In the genomic region with DNA sequence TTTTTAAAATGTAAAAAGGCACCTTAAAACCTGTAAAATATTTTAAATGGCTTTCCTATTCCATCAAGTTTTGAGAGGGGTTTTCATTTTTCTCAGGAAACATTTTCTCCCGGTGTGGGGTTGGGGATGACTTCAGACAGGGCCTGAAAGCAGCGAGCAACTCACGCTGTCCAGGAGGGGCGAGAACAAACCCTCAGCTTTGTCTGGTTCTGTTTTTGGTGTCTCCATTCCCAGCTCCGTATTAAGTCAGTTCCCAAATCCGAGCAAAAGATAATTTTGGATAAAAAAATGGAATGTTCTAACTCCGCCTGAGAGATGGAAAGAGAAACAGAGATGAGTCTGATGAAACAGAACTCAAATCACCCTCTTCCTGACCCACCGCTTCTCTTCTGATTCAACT, we compare ENCODE assay signal across 19 cellular contexts. TPM values are rescaled to one million over a fixed set of nuclear protein-coding genes. Genes with fewer than 3 reads are reported as not detected.
DNase-seq lines count a peak whose midpoint lies in the region; ATAC-seq and TF ChIP-seq lines count a peak whose summit lies in the region.
"Had no signal": no experiment of that assay in that cellular context is flagged by ENCODE, and none has a peak within 500 bp of the region (broad histone marks: within the 10 kb centered on the region; RNA-seq: fewer than 3 reads in every experiment).

No MANE protein-coding gene starts in this region.

- H3K27ac ChIP-seq in left ventricle myocardium inferior (replicated peaks) (peak overlapping the region; percentile 22), gastroesophageal sphincter (peak overlapping the region; percentile 95 to 98 (median 97)), sigmoid colon (peak overlapping the region; percentile 78 to 91 (median 84))
- H3K27ac ChIP-seq: cardiac muscle cell, neutrophil had no signal

- H3K27me3 ChIP-seq in left ventricle myocardium inferior (ENCODE audit: low read depth) (no peaks in the 10 kb centered on the region), gastroesophageal sphincter (no peaks in the 10 kb centered on the region), sigmoid colon (no peaks in the 10 kb centered on the region)
- H3K27me3 ChIP-seq: cardiac muscle cell, neutrophil had no signal

- peaks cover 25% of the 10 kb centered on the region for H3K4me1 ChIP-seq in left ventricle myocardium inferior
- peaks cover 7 to 95% (median 49%) of the 10 kb centered on the region in 3 donors for H3K4me1 ChIP-seq in gastroesophageal sphincter
- H3K4me1 ChIP-seq in sigmoid colon = peaks cover 0 to 75% (median 59%) of the 10 kb centered on the region in 4 donors

- no peak for TF ChIP-seq EP300 in gastroesophageal sphincter (IDR thresholded peaks at IDR 0.05)
- TF ChIP-seq EP300 in sigmoid colon (IDR thresholded peaks at IDR 0.05) = no peak

- no peaks in the 10 kb centered on the region for H3K9me3 ChIP-seq in left ventricle myocardium inferior (replicated peaks)
- no peaks in the 10 kb centered on the region for H3K9me3 ChIP-seq in gastroesophageal sphincter
- no peaks in the 10 kb centered on the region for H3K9me3 ChIP-seq in sigmoid colon
- H3K9me3 ChIP-seq: neutrophil had no signal

- TF ChIP-seq POLR2A in gastroesophageal sphincter (IDR thresholded peaks at IDR 0.05) (no peak), sigmoid colon (IDR thresholded peaks at IDR 0.05) (no peak)

- no peak for ATAC-seq in Right ventricle myocardium superior (ENCODE audit: poor library complexity)
- no peak for ATAC-seq in gastroesophageal sphincter
- ATAC-seq in GM19463 (IDR thresholded peaks at IDR 0.05; ENCODE audit: unreplicated experiment) = no peak

- no peak overlapping the region for H3K4me3 ChIP-seq in left ventricle myocardium inferior
- H3K4me3 ChIP-seq in gastroesophageal sphincter = no peak overlapping the region
- no peak overlapping the region for H3K4me3 ChIP-seq in sigmoid colon
- H3K4me3 ChIP-seq: cardiac muscle cell had no signal

- no peak for DNase-seq in left ventricle myocardium inferior
- DNase-seq in Right ventricle myocardium superior = no peak
- no peak for DNase-seq in sigmoid colon
- DNase-seq in NCI-H146 treated with DMSO at 0.1 percent for 48 hours (lab: John Stamatoyannopoulos, UW; ENCODE audit: unreplicated experiment) = no peak
- DNase-seq in NCI-H2171 (lab: John Stamatoyannopoulos, UW) = no peak
- DNase-seq in stimulated activated CD4-positive, alpha-beta T cell treated with anti-CD3 and anti-CD28 coated beads, Interleukin-2, amount 100 ng/mL, for 48 hours = no peak
- DNase-seq: CD4-positive, alpha-beta memory T cell; DMS79; effector memory CD4-positive, alpha-beta T cell; hippocampal formation; kidney glomerular epithelial cell; NCI-H1105 treated with DMSO at 0.1 percent for 48 hours; OCI-M1; stimulated activated CD4-positive, alpha-beta T cell treated with anti-CD3 and anti-CD28 coated beads, Interleukin-4, amount 100 ng/mL, for 1 hour; T-helper 9 cell had no signal

- H3K36me3 ChIP-seq in left ventricle myocardium inferior = no peaks in the 10 kb centered on the region
- no peaks in the 10 kb centered on the region for H3K36me3 ChIP-seq in gastroesophageal sphincter
- no peaks in the 10 kb centered on the region for H3K36me3 ChIP-seq in sigmoid colon
- H3K36me3 ChIP-seq: cardiac muscle cell, neutrophil had no signal

- WGBS in gastroesophageal sphincter (ENCODE audit: low coverage in 1 of 2), 2 donors = 13 to 36% methylated on average over 8 of the region's 8 CpGs
- WGBS in sigmoid colon, 2 donors = 91 to 93% methylated on average over 8 of the region's 8 CpGs

- intact Hi-C loops in left ventricle myocardium inferior (cut with micrococcal nuclease) (no loop called here), Right ventricle myocardium superior (cut with DNase I) (no loop called here), sigmoid colon (cut with DNase I) (no loop called here)

- no peak for TF ChIP-seq CTCF in left ventricle myocardium inferior (IDR thresholded peaks at IDR 0.05; ENCODE audit: borderline replicate concordance)
- TF ChIP-seq CTCF in gastroesophageal sphincter (IDR thresholded peaks at IDR 0.05) = no peak
- no peak for TF ChIP-seq CTCF in sigmoid colon (IDR thresholded peaks at IDR 0.05)

RNA-seq across cellular contexts. Expression of a gene that starts 38.5 kb away (rescaled TPM):
- total RNA-seq in left ventricle myocardium inferior = 6.1 TPM
- total RNA-seq in Right ventricle myocardium superior = 8.3 TPM
- total RNA-seq in gastroesophageal sphincter = 10 to 100 TPM; 18.7 to 49.1 (median 37.6) TPM
- 10 to 100 TPM; 14.3 to 21.2 (median 17.4) TPM for total RNA-seq in sigmoid colon
- 1 to 10 TPM; 1.2 to 4.2 (median 3.6) TPM for polyA plus RNA-seq in sigmoid colon

Comparison
In these comparisons a context has a peak if more than half of its experiments do, and no peak if none do; other contexts are left out.
1. H3K27ac ChIP-seq: peak in every context shown above with its lines; median percentile 97 in gastroesophageal sphincter; 84 in sigmoid colon; 22 in left ventricle myocardium inferior.